Comparison of ENCODE assay signal across 10 cellular contexts in genomic region chr20:62570897-62571666, GRCh38.
"Had no signal": no experiment of that assay in that cellular context is flagged by ENCODE, and none has a peak within 500 bp of the region (broad histone marks: within the 10 kb centered on the region; RNA-seq: fewer than 3 reads in every experiment).

No MANE protein-coding gene starts in this region.

- H3K4me1 ChIP-seq: ascending aorta, stomach, uterus had no signal

- ATAC-seq: activated CD4-positive, CD25-positive, alpha-beta regulatory T cell treated with anti-CD3 and anti-CD28 coated beads, Interleukin-2, amount 50 U/mL, for 24 hours; activated naive CD8-positive, alpha-beta T cell treated with anti-CD3 and anti-CD28 coated beads, Interleukin-2, amount 50 U/mL, for 24 hours had no signal

- H3K27ac Mint-ChIP-seq: activated naive CD8-positive, alpha-beta T cell treated with anti-CD3 and anti-CD28 coated beads, Interleukin-2, amount 50 U/mL, for 24 hours had no signal

- H3K27me3 ChIP-seq: ascending aorta, uterus had no signal

- H3K4me3 ChIP-seq: ascending aorta, coronary artery, stomach, uterus had no signal

- H3K9me3 ChIP-seq: ascending aorta, uterus had no signal

- H3K9me3 Mint-ChIP-seq: activated naive CD8-positive, alpha-beta T cell treated with anti-CD3 and anti-CD28 coated beads, Interleukin-2, amount 50 U/mL, for 24 hours; naive thymus-derived CD8-positive, alpha-beta T cell had no signal

- H3K36me3 ChIP-seq: ascending aorta, stomach, uterus had no signal

- H3K4me3 Mint-ChIP-seq: activated naive CD8-positive, alpha-beta T cell treated with anti-CD3 and anti-CD28 coated beads, Interleukin-2, amount 50 U/mL, for 24 hours; naive thymus-derived CD8-positive, alpha-beta T cell had no signal

- H3K27ac ChIP-seq: ascending aorta, coronary artery, stomach, uterus had no signal

- DNase-seq: effector CD4-positive, alpha-beta T cell; nucleus accumbens; stimulated activated CD4-positive, alpha-beta T cell treated with anti-CD3 and anti-CD28 coated beads, Interleukin-4, amount 100 ng/mL, for 4 hours; stomach; uterus had no signal

- H3K36me3 Mint-ChIP-seq: naive thymus-derived CD8-positive, alpha-beta T cell had no signal
